In the genomic region with DNA sequence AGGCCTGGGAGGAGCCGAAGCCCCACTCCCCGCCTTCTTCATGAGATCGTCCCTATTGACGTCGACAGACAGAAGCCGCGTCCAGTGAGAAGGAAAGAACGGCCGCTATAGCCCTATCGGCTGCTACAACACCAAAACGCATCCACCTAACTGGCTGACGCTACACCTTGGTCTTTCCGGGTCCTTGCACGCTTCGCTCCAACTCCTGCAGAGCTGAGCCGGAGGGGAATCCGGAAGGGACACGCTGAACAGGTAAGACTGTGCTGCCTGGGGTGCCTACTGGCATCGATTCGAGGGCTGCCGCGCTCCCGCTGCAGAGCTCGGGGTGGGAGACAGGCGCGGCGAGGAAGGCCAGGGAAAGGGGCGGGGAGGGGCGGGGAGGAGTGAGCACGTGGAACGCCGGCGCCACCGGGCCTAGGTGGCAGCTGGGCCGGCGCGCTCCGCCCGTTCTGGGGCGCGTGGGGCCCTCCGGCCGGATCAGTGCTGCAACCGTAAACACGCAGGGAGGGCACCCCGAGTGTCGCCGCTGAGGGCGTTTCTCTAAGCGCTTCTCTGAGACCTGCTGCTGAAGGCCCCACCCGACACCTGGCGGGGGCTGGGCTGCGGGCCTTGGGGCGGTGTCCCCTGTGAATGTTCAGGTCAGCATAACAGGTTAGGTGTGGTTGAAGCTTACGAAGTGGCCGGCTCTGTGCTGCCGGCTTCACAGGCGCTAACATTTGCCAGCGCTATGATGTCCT, we compare ENCODE assay signal across 1 cellular context.
A peak's percentile ranks its signal among the peaks of the same experiment; 100 is the strongest.
TF ChIP-seq lines count a peak whose summit lies in the region.

A gene with protein sequence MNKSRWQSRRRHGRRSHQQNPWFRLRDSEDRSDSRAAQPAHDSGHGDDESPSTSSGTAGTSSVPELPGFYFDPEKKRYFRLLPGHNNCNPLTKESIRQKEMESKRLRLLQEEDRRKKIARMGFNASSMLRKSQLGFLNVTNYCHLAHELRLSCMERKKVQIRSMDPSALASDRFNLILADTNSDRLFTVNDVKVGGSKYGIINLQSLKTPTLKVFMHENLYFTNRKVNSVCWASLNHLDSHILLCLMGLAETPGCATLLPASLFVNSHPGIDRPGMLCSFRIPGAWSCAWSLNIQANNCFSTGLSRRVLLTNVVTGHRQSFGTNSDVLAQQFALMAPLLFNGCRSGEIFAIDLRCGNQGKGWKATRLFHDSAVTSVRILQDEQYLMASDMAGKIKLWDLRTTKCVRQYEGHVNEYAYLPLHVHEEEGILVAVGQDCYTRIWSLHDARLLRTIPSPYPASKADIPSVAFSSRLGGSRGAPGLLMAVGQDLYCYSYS (plus strand): TSS at position 173 of the 737 bp plus-strand sequence. CDS start 11,515 bp downstream, outside the sequence.

TF ChIP-seq in HEK293, 187 proteins besides CTCF, POLR2A, EP300 and RAD21 (continued from another document and continues in another):
- TF ChIP-seq, protein P1, sequence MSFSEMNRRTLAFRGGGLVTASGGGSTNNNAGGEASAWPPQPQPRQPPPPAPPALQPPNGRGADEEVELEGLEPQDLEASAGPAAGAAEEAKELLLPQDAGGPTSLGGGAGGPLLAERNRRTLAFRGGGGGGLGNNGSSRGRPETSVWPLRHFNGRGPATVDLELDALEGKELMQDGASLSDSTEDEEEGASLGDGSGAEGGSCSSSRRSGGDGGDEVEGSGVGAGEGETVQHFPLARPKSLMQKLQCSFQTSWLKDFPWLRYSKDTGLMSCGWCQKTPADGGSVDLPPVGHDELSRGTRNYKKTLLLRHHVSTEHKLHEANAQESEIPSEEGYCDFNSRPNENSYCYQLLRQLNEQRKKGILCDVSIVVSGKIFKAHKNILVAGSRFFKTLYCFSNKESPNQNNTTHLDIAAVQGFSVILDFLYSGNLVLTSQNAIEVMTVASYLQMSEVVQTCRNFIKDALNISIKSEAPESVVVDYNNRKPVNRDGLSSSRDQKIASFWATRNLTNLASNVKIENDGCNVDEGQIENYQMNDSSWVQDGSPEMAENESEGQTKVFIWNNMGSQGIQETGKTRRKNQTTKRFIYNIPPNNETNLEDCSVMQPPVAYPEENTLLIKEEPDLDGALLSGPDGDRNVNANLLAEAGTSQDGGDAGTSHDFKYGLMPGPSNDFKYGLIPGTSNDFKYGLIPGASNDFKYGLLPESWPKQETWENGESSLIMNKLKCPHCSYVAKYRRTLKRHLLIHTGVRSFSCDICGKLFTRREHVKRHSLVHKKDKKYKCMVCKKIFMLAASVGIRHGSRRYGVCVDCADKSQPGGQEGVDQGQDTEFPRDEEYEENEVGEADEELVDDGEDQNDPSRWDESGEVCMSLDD (tag by site-specific recombination; IDR thresholded peaks at IDR 0.05), result peak; percentile 76; the same call in 1 of the 2 replicates
- TF ChIP-seq ZFHX2 (tag by site-specific recombination; conservative IDR thresholded peaks at IDR 0.05), result 0 out of 2 replicates have a peak, but pooled peaks have one; percentile 8
- TF ChIP-seq TRIM28 (IDR thresholded peaks at IDR 0.05; ENCODE audit: borderline replicate concordance, low read length), result no peak
- TF ChIP-seq, protein P2, sequence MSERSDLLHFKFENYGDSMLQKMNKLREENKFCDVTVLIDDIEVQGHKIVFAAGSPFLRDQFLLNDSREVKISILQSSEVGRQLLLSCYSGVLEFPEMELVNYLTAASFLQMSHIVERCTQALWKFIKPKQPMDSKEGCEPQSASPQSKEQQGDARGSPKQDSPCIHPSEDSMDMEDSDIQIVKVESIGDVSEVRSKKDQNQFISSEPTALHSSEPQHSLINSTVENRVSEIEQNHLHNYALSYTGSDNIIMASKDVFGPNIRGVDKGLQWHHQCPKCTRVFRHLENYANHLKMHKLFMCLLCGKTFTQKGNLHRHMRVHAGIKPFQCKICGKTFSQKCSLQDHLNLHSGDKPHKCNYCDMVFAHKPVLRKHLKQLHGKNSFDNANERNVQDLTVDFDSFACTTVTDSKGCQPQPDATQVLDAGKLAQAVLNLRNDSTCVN (tag by site-specific recombination; optimal IDR thresholded peaks at IDR 0.05), result peak; percentile 69
- no peak for TF ChIP-seq ZNF366 (tag by site-specific recombination; conservative IDR thresholded peaks at IDR 0.05)
- no peak for TF ChIP-seq ZNF426 (tag by site-specific recombination; IDR thresholded peaks at IDR 0.05)
- TF ChIP-seq, protein P3, sequence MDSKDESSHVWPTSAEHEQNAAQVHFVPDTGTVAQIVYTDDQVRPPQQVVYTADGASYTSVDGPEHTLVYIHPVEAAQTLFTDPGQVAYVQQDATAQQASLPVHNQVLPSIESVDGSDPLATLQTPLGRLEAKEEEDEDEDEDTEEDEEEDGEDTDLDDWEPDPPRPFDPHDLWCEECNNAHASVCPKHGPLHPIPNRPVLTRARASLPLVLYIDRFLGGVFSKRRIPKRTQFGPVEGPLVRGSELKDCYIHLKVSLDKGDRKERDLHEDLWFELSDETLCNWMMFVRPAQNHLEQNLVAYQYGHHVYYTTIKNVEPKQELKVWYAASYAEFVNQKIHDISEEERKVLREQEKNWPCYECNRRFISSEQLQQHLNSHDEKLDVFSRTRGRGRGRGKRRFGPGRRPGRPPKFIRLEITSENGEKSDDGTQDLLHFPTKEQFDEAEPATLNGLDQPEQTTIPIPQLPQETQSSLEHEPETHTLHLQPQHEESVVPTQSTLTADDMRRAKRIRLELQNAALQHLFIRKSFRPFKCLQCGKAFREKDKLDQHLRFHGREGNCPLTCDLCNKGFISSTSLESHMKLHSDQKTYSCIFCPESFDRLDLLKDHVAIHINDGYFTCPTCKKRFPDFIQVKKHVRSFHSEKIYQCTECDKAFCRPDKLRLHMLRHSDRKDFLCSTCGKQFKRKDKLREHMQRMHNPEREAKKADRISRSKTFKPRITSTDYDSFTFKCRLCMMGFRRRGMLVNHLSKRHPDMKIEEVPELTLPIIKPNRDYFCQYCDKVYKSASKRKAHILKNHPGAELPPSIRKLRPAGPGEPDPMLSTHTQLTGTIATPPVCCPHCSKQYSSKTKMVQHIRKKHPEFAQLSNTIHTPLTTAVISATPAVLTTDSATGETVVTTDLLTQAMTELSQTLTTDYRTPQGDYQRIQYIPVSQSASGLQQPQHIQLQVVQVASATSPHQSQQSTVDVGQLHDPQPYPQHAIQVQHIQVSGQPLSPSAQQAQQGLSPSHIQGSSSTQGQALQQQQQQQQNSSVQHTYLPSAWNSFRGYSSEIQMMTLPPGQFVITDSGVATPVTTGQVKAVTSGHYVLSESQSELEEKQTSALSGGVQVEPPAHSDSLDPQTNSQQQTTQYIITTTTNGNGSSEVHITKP (tag by site-specific recombination; IDR thresholded peaks at IDR 0.05), result 0 out of 2 replicates have a peak, but pooled peaks have one; percentile 26
- no peak for TF ChIP-seq PRDM1 (tag by site-specific recombination; IDR thresholded peaks at IDR 0.05)
- TF ChIP-seq ZBTB11 (tag by site-specific recombination; conservative IDR thresholded peaks at IDR 0.05; ENCODE audit: low read depth), result peak; percentile 86
- peak; percentile 86; the same call in 1 of the 2 replicates for TF ChIP-seq KLF7 (tag by site-specific recombination; IDR thresholded peaks at IDR 0.05; ENCODE audit: borderline replicate concordance)
- TF ChIP-seq, protein P4, sequence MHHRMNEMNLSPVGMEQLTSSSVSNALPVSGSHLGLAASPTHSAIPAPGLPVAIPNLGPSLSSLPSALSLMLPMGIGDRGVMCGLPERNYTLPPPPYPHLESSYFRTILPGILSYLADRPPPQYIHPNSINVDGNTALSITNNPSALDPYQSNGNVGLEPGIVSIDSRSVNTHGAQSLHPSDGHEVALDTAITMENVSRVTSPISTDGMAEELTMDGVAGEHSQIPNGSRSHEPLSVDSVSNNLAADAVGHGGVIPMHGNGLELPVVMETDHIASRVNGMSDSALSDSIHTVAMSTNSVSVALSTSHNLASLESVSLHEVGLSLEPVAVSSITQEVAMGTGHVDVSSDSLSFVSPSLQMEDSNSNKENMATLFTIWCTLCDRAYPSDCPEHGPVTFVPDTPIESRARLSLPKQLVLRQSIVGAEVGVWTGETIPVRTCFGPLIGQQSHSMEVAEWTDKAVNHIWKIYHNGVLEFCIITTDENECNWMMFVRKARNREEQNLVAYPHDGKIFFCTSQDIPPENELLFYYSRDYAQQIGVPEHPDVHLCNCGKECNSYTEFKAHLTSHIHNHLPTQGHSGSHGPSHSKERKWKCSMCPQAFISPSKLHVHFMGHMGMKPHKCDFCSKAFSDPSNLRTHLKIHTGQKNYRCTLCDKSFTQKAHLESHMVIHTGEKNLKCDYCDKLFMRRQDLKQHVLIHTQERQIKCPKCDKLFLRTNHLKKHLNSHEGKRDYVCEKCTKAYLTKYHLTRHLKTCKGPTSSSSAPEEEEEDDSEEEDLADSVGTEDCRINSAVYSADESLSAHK (tag by site-specific recombination; IDR thresholded peaks at IDR 0.05), result no peak
- no peak for TF ChIP-seq ZNF148 (tag by site-specific recombination; IDR thresholded peaks at IDR 0.05; ENCODE audit: borderline replicate concordance)
- TF ChIP-seq ZNF600 (tag by site-specific recombination; IDR thresholded peaks at IDR 0.05), result peak; percentile 90
- 0 out of 2 replicates have a peak, but pooled peaks have one; percentile 24 for TF ChIP-seq ZBTB48 (tag by site-specific recombination; IDR thresholded peaks at IDR 0.05)
- TF ChIP-seq ZIC2 (tag by site-specific recombination; IDR thresholded peaks at IDR 0.05), result peak; percentile 67
- peak; percentile 94 for TF ChIP-seq KLF16 (tag by site-specific recombination; IDR thresholded peaks at IDR 0.05)
- TF ChIP-seq ZNF423 (tag by site-specific recombination; IDR thresholded peaks at IDR 0.05), result no peak
- TF ChIP-seq ZNF544 (tag by site-specific recombination; IDR thresholded peaks at IDR 0.05), result no peak
- TF ChIP-seq SCRT1 (tag by site-specific recombination; IDR thresholded peaks at IDR 0.05; ENCODE audit: borderline replicate concordance), result no peak
- TF ChIP-seq WT1 (tag by site-specific recombination; IDR thresholded peaks at IDR 0.05), result peak; percentile 32; the same call in 1 of the 2 replicates
- peak; percentile 16; the same call in 1 of the 2 replicates for TF ChIP-seq OVOL3 (tag by site-specific recombination; IDR thresholded peaks at IDR 0.05)
- TF ChIP-seq ZNF501 (tag by site-specific recombination; IDR thresholded peaks at IDR 0.05), result no peak
- peak; percentile 11; the same call in 1 of the 2 replicates for TF ChIP-seq SP7 (tag by site-specific recombination; IDR thresholded peaks at IDR 0.05)
- no peak for TF ChIP-seq ZNF785 (tag by site-specific recombination; IDR thresholded peaks at IDR 0.05)
- TF ChIP-seq, protein P5, sequence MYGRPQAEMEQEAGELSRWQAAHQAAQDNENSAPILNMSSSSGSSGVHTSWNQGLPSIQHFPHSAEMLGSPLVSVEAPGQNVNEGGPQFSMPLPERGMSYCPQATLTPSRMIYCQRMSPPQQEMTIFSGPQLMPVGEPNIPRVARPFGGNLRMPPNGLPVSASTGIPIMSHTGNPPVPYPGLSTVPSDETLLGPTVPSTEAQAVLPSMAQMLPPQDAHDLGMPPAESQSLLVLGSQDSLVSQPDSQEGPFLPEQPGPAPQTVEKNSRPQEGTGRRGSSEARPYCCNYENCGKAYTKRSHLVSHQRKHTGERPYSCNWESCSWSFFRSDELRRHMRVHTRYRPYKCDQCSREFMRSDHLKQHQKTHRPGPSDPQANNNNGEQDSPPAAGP (tag by site-specific recombination; IDR thresholded peaks at IDR 0.05), result 0 out of 2 replicates have a peak, but pooled peaks have one; percentile 64
- TF ChIP-seq ZNF626 (tag by site-specific recombination; IDR thresholded peaks at IDR 0.05), result no peak
- TF ChIP-seq, protein P6, sequence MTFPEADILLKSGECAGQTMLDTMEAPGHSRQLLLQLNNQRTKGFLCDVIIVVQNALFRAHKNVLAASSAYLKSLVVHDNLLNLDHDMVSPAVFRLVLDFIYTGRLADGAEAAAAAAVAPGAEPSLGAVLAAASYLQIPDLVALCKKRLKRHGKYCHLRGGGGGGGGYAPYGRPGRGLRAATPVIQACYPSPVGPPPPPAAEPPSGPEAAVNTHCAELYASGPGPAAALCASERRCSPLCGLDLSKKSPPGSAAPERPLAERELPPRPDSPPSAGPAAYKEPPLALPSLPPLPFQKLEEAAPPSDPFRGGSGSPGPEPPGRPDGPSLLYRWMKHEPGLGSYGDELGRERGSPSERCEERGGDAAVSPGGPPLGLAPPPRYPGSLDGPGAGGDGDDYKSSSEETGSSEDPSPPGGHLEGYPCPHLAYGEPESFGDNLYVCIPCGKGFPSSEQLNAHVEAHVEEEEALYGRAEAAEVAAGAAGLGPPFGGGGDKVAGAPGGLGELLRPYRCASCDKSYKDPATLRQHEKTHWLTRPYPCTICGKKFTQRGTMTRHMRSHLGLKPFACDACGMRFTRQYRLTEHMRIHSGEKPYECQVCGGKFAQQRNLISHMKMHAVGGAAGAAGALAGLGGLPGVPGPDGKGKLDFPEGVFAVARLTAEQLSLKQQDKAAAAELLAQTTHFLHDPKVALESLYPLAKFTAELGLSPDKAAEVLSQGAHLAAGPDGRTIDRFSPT (tag by site-specific recombination; IDR thresholded peaks at IDR 0.05), result no peak; the same call in 1 of the 2 replicates
